In genomic region chr1:109090415-109091195, GRCh38 we compare ENCODE assay signal across 8 cellular contexts. TPM values are rescaled to one million over a fixed set of nuclear protein-coding genes. Genes with fewer than 3 reads are reported as not detected.
A peak's percentile ranks its signal among the peaks of the same experiment; 100 is the strongest.
DNase-seq lines count a peak whose midpoint lies in the region; ATAC-seq, FAIRE-seq and TF ChIP-seq lines count a peak whose summit lies in the region.

TMEM167B (plus strand) TSS chr1:109090764; CDS start chr1:109090873, 109 bp downstream.

- 0 out of 2 replicates have a peak within 1 kb of the TSS, but pooled peaks have one; percentile 7 for H2BK12ac ChIP-seq in H1 (ENCODE audit: low read depth, low read length)

- H3K18ac ChIP-seq in H1 (ENCODE audit: extremely low read depth, low read length), result peak within 1 kb of the TSS; percentile 71; the same call in 1 of the 2 replicates
- no peak within 1 kb of the TSS for H3K18ac ChIP-seq in mesendoderm (ENCODE audit: low read length)

- H3K56ac ChIP-seq in H1 (replicated peaks; ENCODE audit: insufficient read length, low read depth, low read length) (peak within 1 kb of the TSS; percentile 8), mesendoderm (ENCODE audit: low read length) (peak within 1 kb of the TSS; percentile 92)

- H3K4ac ChIP-seq in H1 (replicated peaks; ENCODE audit: insufficient read length, low read depth, low read length) (no peak within 1 kb of the TSS), mesendoderm (ENCODE audit: low read depth, low read length) (peak within 1 kb of the TSS; percentile 11)

- H4K8ac ChIP-seq in H1 (ENCODE audit: extremely low read depth, insufficient read depth, low read length) (peak within 1 kb of the TSS; percentile 75), mesendoderm (ENCODE audit: low read depth, low read length) (no peak within 1 kb of the TSS)

- H3K27ac ChIP-seq in H1 (ENCODE audit: low read depth, low read length), result peak within 1 kb of the TSS; percentile 60
- H3K27ac ChIP-seq in mesendoderm (ENCODE audit: low read depth, low read length), result peak within 1 kb of the TSS; percentile 48

- CTCF ChIA-PET in H1 (lab: Charles Lee; ENCODE audit: partially characterized antibody), result interaction anchor here (0.9 to 3.6 kb wide), 5 partner anchors 8 to 193 kb away, joined by 3 to 20 read pairs (median 3); no protein-coding TSS in a partner anchor

- no peak for FAIRE-seq in H1 (lab: Jason Lieb, UNC)

- no peaks in the 10 kb centered on the region for H3K27me3 ChIP-seq in H1 (replicated peaks in 1 of 4; ENCODE audit: control insufficient read depth in 3 of 4, extremely low read depth in 1 of 4, insufficient read depth in 3 of 4, low read length in 3 of 4)
- no peaks in the 10 kb centered on the region for H3K27me3 ChIP-seq in mesendoderm (ENCODE audit: insufficient read depth, low read length, poor library complexity)

- ATAC-seq in GM21381 (IDR thresholded peaks at IDR 0.05; ENCODE audit: unreplicated experiment), result peak; percentile 95

- H3K9ac ChIP-seq in H1 (replicated peaks in 1 of 4; ENCODE audit: extremely low read depth in 1 of 4, low read depth in 3 of 4, low read length in 3 of 4), result peak within 1 kb of the TSS; percentile 40 to 69 (median 64)
- peak within 1 kb of the TSS; percentile 88 for H3K9ac ChIP-seq in mesendoderm (ENCODE audit: low read length)

- TF ChIP-seq CTCF in H1 (IDR thresholded peaks at IDR 0.05; ENCODE audit: control extremely low read depth in 1 of 3, insufficient read depth in 1 of 3, low read depth in 1 of 3, low read length in 3 of 3), result no peak

- POLR2A ChIA-PET in H1 (lab: Charles Lee; ENCODE audit: partially characterized antibody), result interaction anchor here (0.7 to 11.9 kb wide), 10 partner anchors 8 to 124 kb away, joined by 3 to 99 read pairs (median 4); partner anchors contain the start of gene TAF13

- no peak within 1 kb of the TSS for H4K91ac ChIP-seq in H1 (replicated peaks; ENCODE audit: insufficient read length, low read length)

- H2BK120ac ChIP-seq in H1 (replicated peaks; ENCODE audit: low read depth, low read length), result no peak within 1 kb of the TSS
- H2BK120ac ChIP-seq in mesendoderm (ENCODE audit: low read depth, low read length), result no peak within 1 kb of the TSS

- peaks cover 0 to 2% of the 10 kb centered on the region in 2 experiments for H4K20me1 ChIP-seq in H1 (replicated peaks in 1 of 2; ENCODE audit: control insufficient read depth in 1 of 2, insufficient read depth in 2 of 2, low read length in 2 of 2)

- H3K23ac ChIP-seq in H1 (ENCODE audit: insufficient read length) (no peak within 1 kb of the TSS), mesendoderm (ENCODE audit: low read length) (no peak within 1 kb of the TSS)

- peak within 1 kb of the TSS; percentile 91 for H4K5ac ChIP-seq in H1 (ENCODE audit: insufficient read length, low read depth, low read length)
- no peak within 1 kb of the TSS for H4K5ac ChIP-seq in mesendoderm (ENCODE audit: low read length)

- no peak within 1 kb of the TSS for H2BK15ac ChIP-seq in H1 (ENCODE audit: low read length)
- H2BK15ac ChIP-seq in mesendoderm (replicated peaks; ENCODE audit: low read depth), result no peak within 1 kb of the TSS

- no peak within 1 kb of the TSS; the same call in 1 of the 2 replicates for H2BK20ac ChIP-seq in H1 (ENCODE audit: low read length)

- DNase-seq in COLO829 (ENCODE audit: low spot score), result peak; percentile 61
- peak in 75 of 76 experiments; percentile 23 to 90 (median 80) for DNase-seq in HUDEP-2 (lab: John Stamatoyannopoulos, UW; ENCODE audit: unreplicated experiment in 76 of 76)
- peak; percentile 93 for DNase-seq in NOMO-1 treated with dmso at 0.1 percent for 144 hours (lab: John Stamatoyannopoulos, UW; ENCODE audit: unreplicated experiment)
- peak; percentile 60 to 72 (median 72) for DNase-seq in activated CD8-positive, alpha-beta memory T cell treated with anti-CD3 and anti-CD28 coated beads for 48 hours (ENCODE audit: low read depth in 2 of 3, low spot score in 2 of 3)
- DNase-seq in H1 (ENCODE audit: low read depth in 1 of 2, low spot score in 2 of 2), result peak; percentile 78 to 89
- DNase-seq in mesendoderm, result peak; percentile 98
- DNase-seq in stimulated activated CD8-positive, alpha-beta memory T cell treated with anti-CD3 and anti-CD28 coated beads, Interleukin-12 subunit alpha, Interleukin-12 subunit beta, amount 100 ng/mL, for 4 hours (ENCODE audit: low read depth), result peak; percentile 78

- H2AFZ ChIP-seq in H1 (ENCODE audit: low read length), result peak within 1 kb of the TSS; percentile 82

- H3K4me3 ChIP-seq in H1 (ENCODE audit: extremely low read depth in 1 of 4, insufficient read depth in 2 of 4, low read depth in 3 of 4, low read length in 4 of 4) (peak within 1 kb of the TSS; percentile 63 to 87 (median 76)), mesendoderm (ENCODE audit: low read length) (peak within 1 kb of the TSS; percentile 71)

- H3K9me3 ChIP-seq in H1 (ENCODE audit: insufficient read depth in 2 of 2, low read depth in 1 of 2, low read length in 1 of 2), result no peaks in the 10 kb centered on the region

- no peak for TF ChIP-seq RAD21 in H1 (IDR thresholded peaks at IDR 0.05 in 1 of 2, conservative IDR thresholded peaks at IDR 0.05 in 1 of 2; ENCODE audit: low read depth in 2 of 2, low read length in 2 of 2)

- 4% methylated on average over 39 of the region's 53 CpGs; no CpG with 5 or more reads in 1 of the 2 experiments for WGBS in H1 (ENCODE audit: extremely low coverage in 1 of 2, insufficient coverage in 1 of 2, insufficient read length in 1 of 2, insufficient replicate concordance in 2 of 2, low coverage in 1 of 2, low lambda C conversion rate in 2 of 2, missing lambda C conversion rate in 1 of 2), 2 experiments
- WGBS in mesendoderm (ENCODE audit: extremely low coverage, insufficient coverage, low lambda C conversion rate), result no CpG with 5 or more reads among the region's 53 CpGs

- no peaks in the 10 kb centered on the region for H3K23me2 ChIP-seq in H1 (ENCODE audit: low read depth, low read length)

- H3K14ac ChIP-seq in H1 (ENCODE audit: insufficient read length), result no peak within 1 kb of the TSS

- TF ChIP-seq POLR2A in H1 (IDR thresholded peaks at IDR 0.05; ENCODE audit: control extremely low read depth in 1 of 2, low read depth in 2 of 2, low read length in 2 of 2), result peak in 1 of 2 experiments; percentile 74; a peak in 2 of 3 replicates

- peaks cover 0 to 5% (median 0%) of the 10 kb centered on the region in 4 experiments; a peak in 2 of 7 replicates for H3K4me1 ChIP-seq in H1 (replicated peaks in 1 of 4; ENCODE audit: control insufficient read depth in 3 of 4, insufficient read depth in 4 of 4, low read length in 3 of 4)
- peaks cover 2% of the 10 kb centered on the region for H3K4me1 ChIP-seq in mesendoderm (ENCODE audit: control insufficient read depth, low read depth, low read length)

- H3K4me2 ChIP-seq in H1 (ENCODE audit: insufficient read depth in 1 of 2, low read depth in 2 of 2, low read length in 2 of 2) (peak within 1 kb of the TSS; percentile 55 to 74), mesendoderm (ENCODE audit: low read length) (peak within 1 kb of the TSS; percentile 58)

- H3K79me2 ChIP-seq in H1 (ENCODE audit: control insufficient read depth in 1 of 2, insufficient read depth in 2 of 2, low read length in 2 of 2), result peaks cover 0 to 16% of the 10 kb centered on the region in 2 experiments; a peak in 3 of 4 replicates
- peaks cover 2% of the 10 kb centered on the region for H3K79me2 ChIP-seq in mesendoderm (ENCODE audit: control insufficient read depth, insufficient read depth, low read length)

- H2AK5ac ChIP-seq in H1 (ENCODE audit: low read depth, low read length), result no peak within 1 kb of the TSS
- H2AK5ac ChIP-seq in mesendoderm (ENCODE audit: low read length), result no peak within 1 kb of the TSS

- H3K36me3 ChIP-seq in H1 (ENCODE audit: control insufficient read depth in 2 of 4, insufficient read depth in 4 of 4, low read length in 3 of 4), result peaks cover 0 to 7% (median 2%) of the 10 kb centered on the region in 4 experiments; a peak in 3 of 8 replicates
- no peaks in the 10 kb centered on the region for H3K36me3 ChIP-seq in mesendoderm (ENCODE audit: control insufficient read depth, insufficient read depth, low read length)

- H3K79me1 ChIP-seq in H1 (ENCODE audit: low read depth, low read length), result no peaks in the 10 kb centered on the region
- peaks cover 4% of the 10 kb centered on the region for H3K79me1 ChIP-seq in mesendoderm (ENCODE audit: low read length)

- peak in 1 of 2 experiments; percentile 80; a peak in 1 of 3 replicates for TF ChIP-seq EP300 in H1 (IDR thresholded peaks at IDR 0.05; ENCODE audit: borderline replicate concordance in 1 of 2, low read depth in 2 of 2, low read length in 2 of 2)

- H2BK5ac ChIP-seq in H1 (ENCODE audit: low read depth, low read length) (no peak within 1 kb of the TSS; the same call in 1 of the 2 replicates), mesendoderm (ENCODE audit: low read length) (no peak within 1 kb of the TSS)

TF ChIP-seq in H1, 55 proteins besides CTCF, POLR2A, EP300 and RAD21 (continues in another document):
- TF ChIP-seq YY1 (IDR thresholded peaks at IDR 0.05; ENCODE audit: low read depth, low read length), result peak; percentile 84
- TF ChIP-seq RBBP5 (IDR thresholded peaks at IDR 0.05; ENCODE audit: borderline replicate concordance, low read depth, low read length), result peak; percentile 99
- peak; percentile 33; the same call in 1 of the 2 replicates for TF ChIP-seq PHF8 (conservative IDR thresholded peaks at IDR 0.05; ENCODE audit: low read depth, low read length)
- no peak for TF ChIP-seq RNF2 (IDR thresholded peaks at IDR 0.05; ENCODE audit: borderline replicate concordance, low read depth, low read length, missing control alignments, poor library complexity, severe bottlenecking)
- TF ChIP-seq NANOG (IDR thresholded peaks at IDR 0.05; ENCODE audit: insufficient read depth, low read depth, low read length, poor library complexity, severe bottlenecking), result no peak
- no peak; the same call in 1 of the 2 replicates for TF ChIP-seq KDM1A (IDR thresholded peaks at IDR 0.05; ENCODE audit: borderline replicate concordance, low read length)
- peak; percentile 67; the same call in 1 of the 2 replicates for TF ChIP-seq SP1 (IDR thresholded peaks at IDR 0.05; ENCODE audit: low read depth, low read length)
- TF ChIP-seq GABPA (IDR thresholded peaks at IDR 0.05; ENCODE audit: borderline replicate concordance, insufficient read depth, low read length), result no peak
- no peak for TF ChIP-seq RFX5 (IDR thresholded peaks at IDR 0.05; ENCODE audit: borderline replicate concordance, low read depth, low read length)
- no peak for TF ChIP-seq BACH1 (IDR thresholded peaks at IDR 0.05; ENCODE audit: low read length)

RNA-seq across cellular contexts. Expression of gene TMEM167B, which starts in this region (rescaled TPM):
- 14.2 and 14.8 TPM in 2 replicates for total RNA-seq in H1 (2021; fragmentation: NEBNext Ultra II Directional; extraction: Animal tissue kit (Norgen Biotek cat#: 25700))
- polyA plus RNA-seq in H1 (2011; rRNA removed), result 3.5 and 3.6 TPM in 2 replicates
- 6.5 TPM for polyA plus RNA-seq in H1 (2011; cell fraction: cytosol; rRNA removed)
- 4.0 TPM for polyA plus RNA-seq in H1 (2011; cell fraction: nucleus; rRNA removed)
- polyA plus RNA-seq in H1 (2012, experiment 1 of 2), result 10.2 to 13.5 TPM (median 12.5 TPM) in 4 replicates
- 1.9 TPM for polyA plus RNA-seq in H1 (2012, experiment 2 of 2)
- polyA plus RNA-seq in H1 (2013, experiment 1 of 2), result 10.1 TPM
- 11.6 TPM for polyA plus RNA-seq in H1 (2013, experiment 2 of 2)
- polyA minus RNA-seq in H1 (2011; rRNA and poly(A)+ RNA removed), result 9.6 and 10.8 TPM in 2 replicates
- 4.9 TPM for polyA minus RNA-seq in H1 (2011; cell fraction: cytosol; rRNA and poly(A)+ RNA removed)
- polyA minus RNA-seq in H1 (2011; cell fraction: nucleus; rRNA and poly(A)+ RNA removed), result 4.3 TPM
- polyA plus RNA-seq in mesendoderm (2013, experiment 1 of 2), result 13.3 TPM
- 13.2 TPM for polyA plus RNA-seq in mesendoderm (2013, experiment 2 of 2)

Comparison
In these comparisons a context has a peak if more than half of its experiments do, and no peak if none do; other contexts are left out.
1. Peak in every context shown above with its lines: DNase-seq, ATAC-seq, H3K4me3 ChIP-seq and H3K27ac ChIP-seq.